8 cellular contexts compared by ENCODE assay signal in the genomic region with DNA sequence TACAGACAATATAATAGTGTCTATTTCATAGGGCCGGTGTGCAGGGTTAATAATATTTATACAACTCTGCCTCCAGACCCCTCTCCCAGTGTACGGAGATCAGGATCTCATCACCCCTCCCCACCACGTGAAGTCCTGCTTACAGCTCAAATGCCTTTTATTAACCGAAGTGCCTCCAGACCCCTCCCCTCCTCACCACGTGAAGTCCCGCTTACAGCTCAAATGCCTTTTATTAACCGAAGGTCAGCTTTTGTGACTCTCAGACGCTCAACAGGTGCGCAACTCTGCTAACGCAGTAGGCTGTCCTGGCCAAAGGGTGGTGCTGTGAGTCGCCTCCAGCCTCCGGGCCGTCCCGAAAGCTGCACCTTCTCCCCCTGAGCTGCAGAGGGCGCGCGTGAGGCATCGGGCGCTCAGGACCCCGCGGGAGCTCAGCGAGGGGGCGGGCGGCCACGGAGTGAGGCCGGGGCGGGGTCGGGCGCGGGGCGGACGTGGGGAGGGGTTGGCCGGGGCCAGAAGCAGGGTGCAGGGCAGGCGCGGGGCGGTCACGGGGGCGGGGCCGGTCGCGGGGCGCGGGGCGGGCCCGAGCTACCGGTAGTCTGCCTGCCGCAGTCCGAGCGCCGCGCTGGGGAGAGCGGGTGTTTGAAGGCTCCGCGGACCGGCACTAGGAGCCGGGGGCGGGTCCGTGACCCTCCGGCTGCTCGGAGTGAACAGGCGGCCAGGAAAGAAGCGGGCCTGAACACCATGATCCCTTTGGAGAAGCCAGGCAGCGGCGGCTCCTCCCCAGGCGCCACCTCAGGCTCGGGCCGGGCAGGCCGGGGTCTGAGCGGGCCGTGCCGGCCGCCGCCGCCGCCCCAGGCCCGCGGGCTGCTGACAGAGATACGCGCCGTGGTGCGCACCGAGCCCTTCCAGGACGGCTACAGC. TPM values are rescaled to one million over a fixed set of nuclear protein-coding genes. Genes with fewer than 3 reads are reported as not detected.
DNase-seq lines count a peak whose midpoint lies in the region; ATAC-seq, FAIRE-seq and TF ChIP-seq lines count a peak whose summit lies in the region.

TSS of gene STK17A (plus strand) at position 606 of the 921 bp plus-strand sequence. CDS start at position 742, 136 bp downstream.

- TF ChIP-seq POLR2A in GM12892 (IDR thresholded peaks at IDR 0.05; ENCODE audit: low read depth, low read length) (peak; percentile 97), uterus (IDR thresholded peaks at IDR 0.05) (peak; percentile 40 to 76)

- peak; percentile 59 for ATAC-seq in HG02840 (IDR thresholded peaks at IDR 0.05; ENCODE audit: low FRiP score, unreplicated experiment)

- H3K27me3 ChIP-seq in right atrium auricular region (no peaks in the 10 kb centered on the region), uterus (no peaks in the 10 kb centered on the region)

- DNase-seq in GM12892 (ENCODE audit: insufficient read length): peak; percentile 74
- DNase-seq in NCI-H1436 (lab: John Stamatoyannopoulos, UW): peak; percentile 82
- peak; percentile 95 for DNase-seq in amniotic stem cell (lab: John Stamatoyannopoulos, UW)
- DNase-seq in right atrium auricular region (ENCODE audit: low spot score): peak; percentile 95
- peak; percentile 66 for DNase-seq in pulmonary artery endothelial cell (ENCODE audit: low read depth, low spot score)
- DNase-seq in uterus: peak; percentile 87 to 93

- H3K4me1 ChIP-seq in right atrium auricular region: peaks cover 0 to 27% of the 10 kb centered on the region in 2 donors
- no peaks in the 10 kb centered on the region for H3K4me1 ChIP-seq in uterus

- H3K4me3 ChIP-seq in right atrium auricular region: peak within 1 kb of the TSS; percentile 89 to 91
- peak within 1 kb of the TSS; percentile 65 to 70 for H3K4me3 ChIP-seq in uterus

- H3K9me3 ChIP-seq in right atrium auricular region (no peaks in the 10 kb centered on the region), uterus (no peaks in the 10 kb centered on the region)

- TF ChIP-seq CTCF in right atrium auricular region (IDR thresholded peaks at IDR 0.05) (peak; percentile 98 to 100), uterus (IDR thresholded peaks at IDR 0.05) (peak; percentile 98 to 100 (median 100))

- H3K27ac ChIP-seq in right atrium auricular region (peak within 1 kb of the TSS; percentile 93 to 97), uterus (peak within 1 kb of the TSS; percentile 90 to 91)

- intact Hi-C loops in T-helper 1 cell treated with Interleukin-12 subunit alpha and Interleukin-12 subunit beta and Interleukin-4 antibody, amounts not matched to agents 30 ng/mL and 1 ng/mL, for 36 hours (cut with micrococcal nuclease): loop anchor here (1.0 to 10.0 kb wide), 13 partner anchors 9 to 1698 kb away; partner anchors contain the start of genes BLVRA, COA1, MRPL32 and MYO1G
- intact Hi-C loops in uterus (cut with DNase I; ENCODE audit: low total_unique reads): loop anchor here (5.0 to 10.0 kb wide), 2 partner anchors 140 to 252 kb away; no protein-coding TSS in a partner anchor

- FAIRE-seq in GM12892 (lab: Jason Lieb, UNC): peak; percentile 96

- H3K36me3 ChIP-seq in right atrium auricular region (no peaks in the 10 kb centered on the region), uterus (no peaks in the 10 kb centered on the region)

RNA-seq across cellular contexts. Expression of gene STK17A, which starts in this region (rescaled TPM):
- polyA plus RNA-seq in GM12892 (2012; ENCODE audit: missing spikeins): 82.7 TPM
- total RNA-seq in T-helper 1 cell treated with Interleukin-12 subunit alpha and Interleukin-12 subunit beta and Interleukin-4 antibody, amounts not matched to agents 30 ng/mL and 1 ng/mL, for 36 hours: 89.1 and 89.2 TPM in 2 replicates
- total RNA-seq in right atrium auricular region: 10 to 100 TPM; 15.6 to 25.9 TPM
- total RNA-seq in pulmonary artery endothelial cell: 72.3 and 99.7 TPM in 2 replicates
- total RNA-seq in uterus: 10 to 100 TPM in 2 of 4 donors, 1 to 10 TPM in 2; 2.3 to 25.2 (median 7.5) TPM

Comparison
In these comparisons a context has a peak if more than half of its experiments do, and no peak if none do; other contexts are left out.
1. Peak in every context shown above with its lines: DNase-seq, ATAC-seq, H3K4me3 ChIP-seq and H3K27ac ChIP-seq.